1 cellular context compared by ENCODE assay signal in the genomic region with DNA sequence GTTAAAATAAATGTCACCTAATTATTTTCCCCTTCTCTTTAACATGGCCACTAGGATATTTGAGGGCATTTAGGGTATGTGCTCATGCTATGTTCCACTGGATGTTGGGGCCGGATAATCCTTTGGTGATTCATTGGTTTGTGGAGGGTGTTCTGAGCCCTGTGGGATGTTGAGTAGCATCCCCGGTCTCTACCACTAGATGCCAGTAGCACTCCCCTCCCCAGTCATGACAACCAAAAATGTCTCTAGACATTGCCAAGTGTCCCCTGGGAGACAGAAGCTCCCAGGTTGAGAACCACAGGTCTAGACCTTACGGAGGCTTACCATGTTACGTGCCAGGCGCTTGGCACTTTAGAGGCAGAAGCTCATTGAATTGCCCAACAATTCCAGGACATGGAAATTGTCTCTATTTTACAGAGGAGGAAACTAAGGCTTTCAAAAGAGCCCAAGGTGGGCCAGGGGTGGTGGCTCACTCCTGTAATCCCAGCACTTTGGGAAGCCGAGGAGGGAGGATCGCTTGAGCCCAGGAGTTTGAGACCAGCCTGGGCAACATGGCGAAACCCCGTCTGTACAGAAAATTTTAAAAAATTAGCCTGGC.
TF ChIP-seq lines count a peak whose summit lies in the region.

No MANE protein-coding gene starts in this region.

TF ChIP-seq in SK-N-SH, 30 proteins besides CTCF, POLR2A, EP300 and RAD21 (continued from another document):
- TF ChIP-seq, protein P1, sequence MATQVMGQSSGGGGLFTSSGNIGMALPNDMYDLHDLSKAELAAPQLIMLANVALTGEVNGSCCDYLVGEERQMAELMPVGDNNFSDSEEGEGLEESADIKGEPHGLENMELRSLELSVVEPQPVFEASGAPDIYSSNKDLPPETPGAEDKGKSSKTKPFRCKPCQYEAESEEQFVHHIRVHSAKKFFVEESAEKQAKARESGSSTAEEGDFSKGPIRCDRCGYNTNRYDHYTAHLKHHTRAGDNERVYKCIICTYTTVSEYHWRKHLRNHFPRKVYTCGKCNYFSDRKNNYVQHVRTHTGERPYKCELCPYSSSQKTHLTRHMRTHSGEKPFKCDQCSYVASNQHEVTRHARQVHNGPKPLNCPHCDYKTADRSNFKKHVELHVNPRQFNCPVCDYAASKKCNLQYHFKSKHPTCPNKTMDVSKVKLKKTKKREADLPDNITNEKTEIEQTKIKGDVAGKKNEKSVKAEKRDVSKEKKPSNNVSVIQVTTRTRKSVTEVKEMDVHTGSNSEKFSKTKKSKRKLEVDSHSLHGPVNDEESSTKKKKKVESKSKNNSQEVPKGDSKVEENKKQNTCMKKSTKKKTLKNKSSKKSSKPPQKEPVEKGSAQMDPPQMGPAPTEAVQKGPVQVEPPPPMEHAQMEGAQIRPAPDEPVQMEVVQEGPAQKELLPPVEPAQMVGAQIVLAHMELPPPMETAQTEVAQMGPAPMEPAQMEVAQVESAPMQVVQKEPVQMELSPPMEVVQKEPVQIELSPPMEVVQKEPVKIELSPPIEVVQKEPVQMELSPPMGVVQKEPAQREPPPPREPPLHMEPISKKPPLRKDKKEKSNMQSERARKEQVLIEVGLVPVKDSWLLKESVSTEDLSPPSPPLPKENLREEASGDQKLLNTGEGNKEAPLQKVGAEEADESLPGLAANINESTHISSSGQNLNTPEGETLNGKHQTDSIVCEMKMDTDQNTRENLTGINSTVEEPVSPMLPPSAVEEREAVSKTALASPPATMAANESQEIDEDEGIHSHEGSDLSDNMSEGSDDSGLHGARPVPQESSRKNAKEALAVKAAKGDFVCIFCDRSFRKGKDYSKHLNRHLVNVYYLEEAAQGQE (IDR thresholded peaks at IDR 0.05; ENCODE audit: low read depth, low read length), result no peak
- peak; percentile 75 for TF ChIP-seq SMC3 (IDR thresholded peaks at IDR 0.05; ENCODE audit: low read depth, low read length)
- no peak for TF ChIP-seq POLR2AphosphoS5 (IDR thresholded peaks at IDR 0.05; ENCODE audit: low read depth, low read length)
- TF ChIP-seq, protein P2, sequence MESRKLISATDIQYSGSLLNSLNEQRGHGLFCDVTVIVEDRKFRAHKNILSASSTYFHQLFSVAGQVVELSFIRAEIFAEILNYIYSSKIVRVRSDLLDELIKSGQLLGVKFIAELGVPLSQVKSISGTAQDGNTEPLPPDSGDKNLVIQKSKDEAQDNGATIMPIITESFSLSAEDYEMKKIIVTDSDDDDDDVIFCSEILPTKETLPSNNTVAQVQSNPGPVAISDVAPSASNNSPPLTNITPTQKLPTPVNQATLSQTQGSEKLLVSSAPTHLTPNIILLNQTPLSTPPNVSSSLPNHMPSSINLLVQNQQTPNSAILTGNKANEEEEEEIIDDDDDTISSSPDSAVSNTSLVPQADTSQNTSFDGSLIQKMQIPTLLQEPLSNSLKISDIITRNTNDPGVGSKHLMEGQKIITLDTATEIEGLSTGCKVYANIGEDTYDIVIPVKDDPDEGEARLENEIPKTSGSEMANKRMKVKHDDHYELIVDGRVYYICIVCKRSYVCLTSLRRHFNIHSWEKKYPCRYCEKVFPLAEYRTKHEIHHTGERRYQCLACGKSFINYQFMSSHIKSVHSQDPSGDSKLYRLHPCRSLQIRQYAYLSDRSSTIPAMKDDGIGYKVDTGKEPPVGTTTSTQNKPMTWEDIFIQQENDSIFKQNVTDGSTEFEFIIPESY (IDR thresholded peaks at IDR 0.05; ENCODE audit: borderline replicate concordance, low read depth), result no peak
- no peak for TF ChIP-seq JUND (IDR thresholded peaks at IDR 0.05)
